ENCODE assay signal across 16 cellular contexts in the genomic region with DNA sequence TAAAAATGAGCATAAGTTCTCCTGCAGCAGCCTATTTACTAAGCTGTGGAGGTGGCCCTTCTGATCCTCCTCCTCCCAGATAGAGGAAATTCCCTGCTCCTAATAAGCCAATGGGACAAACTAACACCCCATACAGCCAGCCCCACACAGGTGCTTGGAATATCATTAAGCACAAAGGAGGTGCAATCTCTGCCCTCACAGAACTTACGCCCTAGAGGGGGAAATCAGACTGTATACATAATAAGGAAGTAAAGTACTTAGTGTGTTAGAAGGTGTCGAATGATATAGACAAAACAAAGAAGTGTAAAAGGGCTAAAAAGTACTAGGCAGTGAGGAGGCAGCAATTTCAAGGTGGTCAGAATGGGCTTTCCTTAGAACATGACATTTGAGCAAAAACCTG. TPM values are rescaled to one million over a fixed set of nuclear protein-coding genes. Genes with fewer than 3 reads are reported as not detected.
DNase-seq lines count a peak whose midpoint lies in the region; ATAC-seq and TF ChIP-seq lines count a peak whose summit lies in the region.
"Had no signal": no experiment of that assay in that cellular context is flagged by ENCODE, and none has a peak within 500 bp of the region (broad histone marks: within the 10 kb centered on the region; RNA-seq: fewer than 3 reads in every experiment).

No MANE protein-coding gene starts in this region.

- no peak overlapping the region for H3K4me3 ChIP-seq in endodermal cell (ENCODE audit: low read length)
- H3K4me3 ChIP-seq: A549, esophagus muscularis mucosa had no signal

- TF ChIP-seq CTCF in endodermal cell (conservative IDR thresholded peaks at IDR 0.05): no peak

- WGBS in endodermal cell (ENCODE audit: insufficient coverage in 1 of 2, insufficient read length in 1 of 2), 2 experiments: 73 to 81% methylated on average over 2 of the region's 2 CpGs

- POLR2A ChIA-PET in naive thymus-derived CD8-positive, alpha-beta T cell (lab: Charles Lee): no interaction called here

- peaks cover 55% of the 10 kb centered on the region for H3K27me3 Mint-ChIP-seq in stimulated activated naive CD8-positive, alpha-beta T cell treated with anti-CD3 and anti-CD28 coated beads, Interleukin-15, Interleukin-2, amounts not matched to agents 100 ng/mL and 50 ng/mL, for 24 hours
- no peaks in the 10 kb centered on the region for H3K27me3 Mint-ChIP-seq in endodermal cell (ENCODE audit: insufficient read depth)
- peaks cover 0 to 10% (median 0%) of the 10 kb centered on the region in 5 donors for H3K27me3 Mint-ChIP-seq in naive thymus-derived CD8-positive, alpha-beta T cell

- intact Hi-C loops in Right ventricle myocardium superior (cut with DNase I): no loop called here

- no peaks in the 10 kb centered on the region for H3K36me3 Mint-ChIP-seq in stimulated activated naive CD8-positive, alpha-beta T cell treated with anti-CD3 and anti-CD28 coated beads, Interleukin-15, Interleukin-2, amounts not matched to agents 100 ng/mL and 50 ng/mL, for 24 hours (ENCODE audit: low read depth)
- no peaks in the 10 kb centered on the region for H3K36me3 Mint-ChIP-seq in endodermal cell (ENCODE audit: low read depth)
- H3K36me3 Mint-ChIP-seq in naive thymus-derived CD8-positive, alpha-beta T cell: no peaks in the 10 kb centered on the region

- in situ Hi-C loops in KBM-7 (cut with MboI; ENCODE audit: low pct_unique_long_range_greater_than_20kb, low sequenced_read_pairs): no loop called here

- no peaks in the 10 kb centered on the region for H3K4me1 ChIP-seq in endodermal cell (ENCODE audit: control insufficient read depth, insufficient read depth, low read length)
- H3K4me1 ChIP-seq: A549, esophagus muscularis mucosa had no signal

- no peak for DNase-seq in stimulated activated naive CD8-positive, alpha-beta T cell treated with anti-CD3 and anti-CD28 coated beads, Interleukin-15, Interleukin-2, amounts not matched to agents 100 U/mL and 50 U/mL, for 24 hours
- DNase-seq in KBM-7 (peak; percentile 51), endodermal cell (peak; percentile 55), Right ventricle myocardium superior (no peak), SIG-M5 treated with dmso at 0.1 percent for 504 hours (lab: John Stamatoyannopoulos, UW; ENCODE audit: unreplicated experiment) (no peak)
- DNase-seq in naive thymus-derived CD8-positive, alpha-beta T cell: no peak
- DNase-seq: activated CD4-positive, CD25-positive, alpha-beta regulatory T cell; NCI-H187 treated with DMSO at 0.1 percent for 48 hours; NCI-H510A treated with DMSO at 0.1 percent for 48 hours had no signal

- no peak overlapping the region for H3K27ac ChIP-seq in endodermal cell (ENCODE audit: low read depth, low read length)
- H3K27ac ChIP-seq: A549, esophagus muscularis mucosa had no signal

- H3K4me1 Mint-ChIP-seq in stimulated activated naive CD8-positive, alpha-beta T cell treated with anti-CD3 and anti-CD28 coated beads, Interleukin-15, Interleukin-2, amounts not matched to agents 100 ng/mL and 50 ng/mL, for 24 hours (ENCODE audit: low read depth): peaks cover 10% of the 10 kb centered on the region
- peaks cover 3% of the 10 kb centered on the region for H3K4me1 Mint-ChIP-seq in endodermal cell
- H3K4me1 Mint-ChIP-seq in naive thymus-derived CD8-positive, alpha-beta T cell: peaks cover 0 to 20% (median under 1%) of the 10 kb centered on the region in 4 donors

- no peak overlapping the region for H3K4me3 Mint-ChIP-seq in stimulated activated naive CD8-positive, alpha-beta T cell treated with anti-CD3 and anti-CD28 coated beads, Interleukin-15, Interleukin-2, amounts not matched to agents 100 ng/mL and 50 ng/mL, for 24 hours
- no peak overlapping the region for H3K4me3 Mint-ChIP-seq in endodermal cell
- peak overlapping the region in 1 of 10 donors; percentile 16 for H3K4me3 Mint-ChIP-seq in naive thymus-derived CD8-positive, alpha-beta T cell
- H3K4me3 Mint-ChIP-seq: natural killer cell treated with Interleukin-12 subunit alpha and Interleukin-12 subunit beta and Interleukin-15 and Interleukin-18, amount 100 ng/mL, for 72 hours had no signal

- peak overlapping the region; percentile 14 for H3K27ac Mint-ChIP-seq in stimulated activated naive CD8-positive, alpha-beta T cell treated with anti-CD3 and anti-CD28 coated beads, Interleukin-15, Interleukin-2, amounts not matched to agents 100 ng/mL and 50 ng/mL, for 24 hours
- no peak overlapping the region for H3K27ac Mint-ChIP-seq in endodermal cell
- peak overlapping the region in 3 of 10 donors; percentile 32 to 58 (median 46) for H3K27ac Mint-ChIP-seq in naive thymus-derived CD8-positive, alpha-beta T cell
- H3K27ac Mint-ChIP-seq: natural killer cell treated with Interleukin-12 subunit alpha and Interleukin-12 subunit beta and Interleukin-15 and Interleukin-18, amount 100 ng/mL, for 72 hours had no signal

- H3K36me3 ChIP-seq in endodermal cell (ENCODE audit: control insufficient read depth, insufficient read depth, low read length): no peaks in the 10 kb centered on the region
- H3K36me3 ChIP-seq: esophagus muscularis mucosa had no signal

- ATAC-seq in stimulated activated naive CD8-positive, alpha-beta T cell treated with anti-CD3 and anti-CD28 coated beads, Interleukin-15, Interleukin-2, amounts not matched to agents 100 U/mL and 50 U/mL, for 24 hours: no peak
- no peak for ATAC-seq in naive thymus-derived CD8-positive, alpha-beta T cell
- no peak for ATAC-seq in Right ventricle myocardium superior (ENCODE audit: poor library complexity)
- ATAC-seq in HG03342 (IDR thresholded peaks at IDR 0.05; ENCODE audit: unreplicated experiment): no peak
- ATAC-seq: A549; natural killer cell treated with Interleukin-12 subunit alpha and Interleukin-12 subunit beta and Interleukin-15 and Interleukin-18, amount 100 ng/mL, for 72 hours; Panc1 had no signal

- no peak overlapping the region for H3K9ac ChIP-seq in endodermal cell (ENCODE audit: extremely low read depth, low read length, poor library complexity, severe bottlenecking)

- H3K9me3 ChIP-seq in endodermal cell (ENCODE audit: control insufficient read depth, low read length): no peaks in the 10 kb centered on the region
- H3K9me3 ChIP-seq: A549, esophagus muscularis mucosa had no signal

- no peaks in the 10 kb centered on the region for H3K9me3 Mint-ChIP-seq in stimulated activated naive CD8-positive, alpha-beta T cell treated with anti-CD3 and anti-CD28 coated beads, Interleukin-15, Interleukin-2, amounts not matched to agents 100 ng/mL and 50 ng/mL, for 24 hours
- no peaks in the 10 kb centered on the region for H3K9me3 Mint-ChIP-seq in endodermal cell
- H3K9me3 Mint-ChIP-seq in naive thymus-derived CD8-positive, alpha-beta T cell: no peaks in the 10 kb centered on the region
- H3K9me3 Mint-ChIP-seq: natural killer cell treated with Interleukin-12 subunit alpha and Interleukin-12 subunit beta and Interleukin-15 and Interleukin-18, amount 100 ng/mL, for 72 hours had no signal

- H3K27me3 ChIP-seq in endodermal cell (ENCODE audit: control insufficient read depth, insufficient read depth, low read length, poor library complexity, severe bottlenecking): no peaks in the 10 kb centered on the region
- H3K27me3 ChIP-seq: esophagus muscularis mucosa had no signal

RNA-seq across cellular contexts. Expression of a gene that starts 5.8 kb away (rescaled TPM):
- not detected for total RNA-seq in endodermal cell
- polyA plus RNA-seq in endodermal cell (2013, experiment 1 of 2): not detected
- polyA plus RNA-seq in endodermal cell (2013, experiment 2 of 2): not detected
- not detected for total RNA-seq in naive thymus-derived CD8-positive, alpha-beta T cell
- polyA plus RNA-seq in naive thymus-derived CD8-positive, alpha-beta T cell: not detected
- not detected for total RNA-seq in Right ventricle myocardium superior
- total RNA-seq: natural killer cell treated with Interleukin-12 subunit alpha and Interleukin-12 subunit beta and Interleukin-15 and Interleukin-18, amount 100 ng/mL, for 72 hours; temporal lobe had no signal
- polyA plus RNA-seq: A549 had no signal

RNA-seq across cellular contexts. Expression of a gene that starts 16.8 kb away (rescaled TPM):
- total RNA-seq in endodermal cell (not detected), Right ventricle myocardium superior (not detected)
- polyA plus RNA-seq in endodermal cell (2013, experiment 1 of 2): not detected
- not detected for polyA plus RNA-seq in endodermal cell (2013, experiment 2 of 2)
- not detected for total RNA-seq in naive thymus-derived CD8-positive, alpha-beta T cell
- polyA plus RNA-seq in naive thymus-derived CD8-positive, alpha-beta T cell: not detected
- total RNA-seq: esophagus muscularis mucosa; natural killer cell treated with Interleukin-12 subunit alpha and Interleukin-12 subunit beta and Interleukin-15 and Interleukin-18, amount 100 ng/mL, for 72 hours; temporal lobe had no signal
- polyA plus RNA-seq: A549 had no signal

RNA-seq across cellular contexts. Expression of a gene that starts 42.8 kb away (rescaled TPM):
- not detected for total RNA-seq in endodermal cell
- polyA plus RNA-seq in endodermal cell (2013, experiment 1 of 2): not detected
- not detected for polyA plus RNA-seq in endodermal cell (2013, experiment 2 of 2)
- 10 to 100 TPM; 45.0 to 45.1 TPM for total RNA-seq in naive thymus-derived CD8-positive, alpha-beta T cell
- 1 to 10 TPM in 2 of 3 donors, under 1 TPM in 1; 0.33 to 7.7 (median 1.1) TPM for polyA plus RNA-seq in naive thymus-derived CD8-positive, alpha-beta T cell
- total RNA-seq in Right ventricle myocardium superior: not detected
- total RNA-seq: temporal lobe had no signal
- polyA plus RNA-seq: A549 had no signal

Comparison
In these comparisons a context has a peak if more than half of its experiments do, and no peak if none do; other contexts are left out.
1. DNase-seq: peak in KBM-7 (single experiment) and endodermal cell (single experiment); none in stimulated activated naive CD8-positive, alpha-beta T cell treated with anti-CD3 and anti-CD28 coated beads, Interleukin-15, Interleukin-2, amounts not matched to agents 100 U/mL and 50 U/mL, for 24 hours (single experiment), naive thymus-derived CD8-positive, alpha-beta T cell (0 of 10), Right ventricle myocardium superior (single experiment) and SIG-M5 treated with dmso at 0.1 percent for 504 hours (single experiment).
2. RNA of a gene that starts 42.8 kb away (total RNA-seq): 45.0 to 45.1 TPM in naive thymus-derived CD8-positive, alpha-beta T cell; not detected in endodermal cell and not detected in Right ventricle myocardium superior (single experiment); every median in the first group is over 10 times any median in the second.